In the genomic region with DNA sequence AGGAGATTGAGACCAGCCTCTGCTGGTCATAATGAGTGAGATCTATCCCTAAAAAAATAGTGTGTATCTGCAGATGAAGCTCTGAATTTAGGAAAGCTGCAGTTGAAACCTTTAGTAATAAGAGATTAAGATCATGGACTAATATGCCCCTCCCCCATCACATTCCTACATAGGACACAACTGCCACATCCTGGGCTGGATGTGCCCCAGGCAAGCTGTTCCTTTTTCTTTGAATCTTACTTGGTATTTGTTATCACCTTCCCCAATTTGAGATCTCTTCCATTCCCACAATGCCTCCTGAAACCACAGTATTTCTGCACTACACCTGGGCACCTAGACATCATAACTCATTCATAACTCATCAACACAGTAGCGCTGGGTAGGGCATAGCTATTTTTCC, we compare ENCODE assay signal across 16 cellular contexts.
DNase-seq lines count a peak whose midpoint lies in the region; TF ChIP-seq lines count a peak whose summit lies in the region.
"Had no signal": no experiment of that assay in that cellular context is flagged by ENCODE, and none has a peak within 500 bp of the region (broad histone marks: within the 10 kb centered on the region; RNA-seq: fewer than 3 reads in every experiment).

No MANE protein-coding gene starts in this region.

- no peak overlapping the region for H3K27ac ChIP-seq in mesendoderm (ENCODE audit: low read depth, low read length)
- no peak overlapping the region for H3K27ac ChIP-seq in mesenchymal stem cell (ENCODE audit: low read length, poor library complexity, severe bottlenecking)
- H3K27ac ChIP-seq: C4-2B, GM23248 had no signal

- H3K79me2 ChIP-seq in mesendoderm (ENCODE audit: control insufficient read depth, insufficient read depth, low read length): no peaks in the 10 kb centered on the region

- H3K4me1 ChIP-seq in mesendoderm (ENCODE audit: control insufficient read depth, low read depth, low read length): peaks cover 5% of the 10 kb centered on the region
- H3K4me1 ChIP-seq in mesenchymal stem cell (ENCODE audit: control insufficient read depth, insufficient read depth, low read depth, low read length): peaks cover 6% of the 10 kb centered on the region
- H3K4me1 ChIP-seq: BE2C, Caco-2 had no signal

- H3K56ac ChIP-seq in mesendoderm (ENCODE audit: low read length): no peak overlapping the region

- no peak overlapping the region for H3K14ac ChIP-seq in mesenchymal stem cell (ENCODE audit: low read length in 2 of 2)

- no peak overlapping the region for H3K4me3 Mint-ChIP-seq in progenitor cell of endocrine pancreas (ENCODE audit: low read depth)
- H3K4me3 Mint-ChIP-seq: CD4-positive, alpha-beta T cell; IgD-negative memory B cell had no signal

- H3K9ac ChIP-seq in mesendoderm (ENCODE audit: low read length) (no peak overlapping the region), mesenchymal stem cell (ENCODE audit: low read length) (no peak overlapping the region)
- H3K9ac ChIP-seq: GM23248 had no signal

- no peaks in the 10 kb centered on the region for H3K9me3 Mint-ChIP-seq in progenitor cell of endocrine pancreas (ENCODE audit: low read depth)
- H3K9me3 Mint-ChIP-seq: CD4-positive, alpha-beta T cell had no signal

- peaks cover 11% of the 10 kb centered on the region for H3K79me1 ChIP-seq in mesendoderm (ENCODE audit: low read length)
- H3K79me1 ChIP-seq in mesenchymal stem cell (replicated peaks; ENCODE audit: low read length, poor library complexity, severe bottlenecking): peaks cover 53% of the 10 kb centered on the region

- H2BK120ac ChIP-seq in mesendoderm (ENCODE audit: low read depth, low read length) (no peak overlapping the region), mesenchymal stem cell (ENCODE audit: low read depth, low read length) (no peak overlapping the region)

- no peak overlapping the region for H4K91ac ChIP-seq in mesenchymal stem cell (ENCODE audit: low read length)

- H4K8ac ChIP-seq in mesendoderm (ENCODE audit: low read depth, low read length) (no peak overlapping the region), mesenchymal stem cell (ENCODE audit: low read length) (no peak overlapping the region)

- peaks cover 27% of the 10 kb centered on the region for H3K36me3 Mint-ChIP-seq in progenitor cell of endocrine pancreas (ENCODE audit: insufficient read depth)
- H3K36me3 Mint-ChIP-seq: IgD-negative memory B cell had no signal

- H3K4me2 ChIP-seq in mesendoderm (ENCODE audit: low read length) (no peak overlapping the region), mesenchymal stem cell (ENCODE audit: low read length, poor library complexity, severe bottlenecking) (no peak overlapping the region)

- H3K18ac ChIP-seq in mesendoderm (ENCODE audit: low read length) (no peak overlapping the region), mesenchymal stem cell (ENCODE audit: low read depth in 1 of 2, low read length in 2 of 2) (no peak overlapping the region)

- no peak overlapping the region for H4K5ac ChIP-seq in mesendoderm (ENCODE audit: low read length)

- H2AK5ac ChIP-seq in mesendoderm (ENCODE audit: low read length) (no peak overlapping the region), mesenchymal stem cell (ENCODE audit: low read length, severe bottlenecking) (no peak overlapping the region)

- H2AFZ ChIP-seq in mesenchymal stem cell (ENCODE audit: low read depth, low read length): no peak overlapping the region
- H2AFZ ChIP-seq: GM23248 had no signal

- peaks cover 16% of the 10 kb centered on the region for H3K4me1 Mint-ChIP-seq in progenitor cell of endocrine pancreas (ENCODE audit: low read depth)
- H3K4me1 Mint-ChIP-seq: IgD-negative memory B cell had no signal

- H3K9me3 ChIP-seq in mesenchymal stem cell (ENCODE audit: control insufficient read depth, low read length): no peaks in the 10 kb centered on the region
- H3K9me3 ChIP-seq: BE2C, Caco-2 had no signal

- H2BK15ac ChIP-seq in mesendoderm (replicated peaks; ENCODE audit: low read depth) (no peak overlapping the region), mesenchymal stem cell (ENCODE audit: low read depth, poor library complexity, severe bottlenecking) (no peak overlapping the region)

- no peak overlapping the region for H2BK5ac ChIP-seq in mesendoderm (ENCODE audit: low read length)
- no peak overlapping the region for H2BK5ac ChIP-seq in mesenchymal stem cell (ENCODE audit: low read depth, low read length, poor library complexity, severe bottlenecking)

- H3K4me3 ChIP-seq in mesendoderm (ENCODE audit: low read length): no peak overlapping the region
- H3K4me3 ChIP-seq in mesenchymal stem cell (ENCODE audit: insufficient read depth in 1 of 2, low read depth in 1 of 2, low read length in 2 of 2): no peak overlapping the region
- H3K4me3 ChIP-seq: GM23248 had no signal

- no peak overlapping the region for H2BK12ac ChIP-seq in mesenchymal stem cell (ENCODE audit: low read length in 2 of 2)

- peak; percentile 57 for DNase-seq in EH (ENCODE audit: low read depth)
- DNase-seq in ELR (ENCODE audit: low read depth): peak; percentile 15
- peak; percentile 26 for DNase-seq in RPMI7951 (ENCODE audit: low read depth)
- peak; percentile 75 for DNase-seq in mesendoderm
- no peak for DNase-seq in GF-D8 (lab: John Stamatoyannopoulos, UW)
- DNase-seq in progenitor cell of endocrine pancreas (ENCODE audit: low spot score, unreplicated experiment): no peak
- DNase-seq in mesenchymal stem cell: no peak
- DNase-seq: ACHN; BE2C; Caco-2; CD4-positive, alpha-beta T cell; GM23248; HCEC 1CT; KBM-7 had no signal

- no peaks in the 10 kb centered on the region for H3K27me3 Mint-ChIP-seq in progenitor cell of endocrine pancreas
- H3K27me3 Mint-ChIP-seq: CD4-positive, alpha-beta T cell; IgD-negative memory B cell had no signal

- no peak overlapping the region for H3K4ac ChIP-seq in mesendoderm (ENCODE audit: low read depth, low read length)
- H3K4ac ChIP-seq in mesenchymal stem cell (ENCODE audit: low read depth in 1 of 2, low read length in 2 of 2): no peak overlapping the region

- no peak for TF ChIP-seq CTCF in progenitor cell of endocrine pancreas (IDR thresholded peaks at IDR 0.05; ENCODE audit: unreplicated experiment)

- H3K27ac Mint-ChIP-seq in progenitor cell of endocrine pancreas: no peak overlapping the region
- H3K27ac Mint-ChIP-seq: CD4-positive, alpha-beta T cell had no signal

- H3K27me3 ChIP-seq in mesendoderm (ENCODE audit: insufficient read depth, low read length, poor library complexity): no peaks in the 10 kb centered on the region
- no peaks in the 10 kb centered on the region for H3K27me3 ChIP-seq in mesenchymal stem cell (ENCODE audit: control insufficient read depth in 1 of 2, insufficient read depth in 1 of 2, low read length in 2 of 2)
- H3K27me3 ChIP-seq: BE2C had no signal

- peaks cover 3% of the 10 kb centered on the region for H3K36me3 ChIP-seq in mesendoderm (ENCODE audit: control insufficient read depth, insufficient read depth, low read length)
- peaks cover 36 to 84% of the 10 kb centered on the region in 2 experiments for H3K36me3 ChIP-seq in mesenchymal stem cell (ENCODE audit: control insufficient read depth in 1 of 2, insufficient read depth in 2 of 2, low read depth in 1 of 2, low read length in 2 of 2)
- H3K36me3 ChIP-seq: BE2C had no signal

- H3K23ac ChIP-seq in mesendoderm (ENCODE audit: low read length): no peak overlapping the region
- H3K23ac ChIP-seq in mesenchymal stem cell (ENCODE audit: low read length in 2 of 2): no peak overlapping the region

- WGBS in mesendoderm (ENCODE audit: extremely low coverage, insufficient coverage, low lambda C conversion rate): no CpG with 5 or more reads among the region's 1 CpG
- WGBS in mesenchymal stem cell: no CpG with 5 or more reads among the region's 1 CpG

Comparison
In these comparisons a context has a peak if more than half of its experiments do, and no peak if none do; other contexts are left out.
1. DNase-seq: peak in EH (single experiment), ELR (single experiment), RPMI7951 (single experiment) and mesendoderm (single experiment); none in GF-D8 (single experiment), progenitor cell of endocrine pancreas (single experiment) and mesenchymal stem cell (single experiment).